17 cellular contexts compared by ENCODE assay signal in the genomic region with DNA sequence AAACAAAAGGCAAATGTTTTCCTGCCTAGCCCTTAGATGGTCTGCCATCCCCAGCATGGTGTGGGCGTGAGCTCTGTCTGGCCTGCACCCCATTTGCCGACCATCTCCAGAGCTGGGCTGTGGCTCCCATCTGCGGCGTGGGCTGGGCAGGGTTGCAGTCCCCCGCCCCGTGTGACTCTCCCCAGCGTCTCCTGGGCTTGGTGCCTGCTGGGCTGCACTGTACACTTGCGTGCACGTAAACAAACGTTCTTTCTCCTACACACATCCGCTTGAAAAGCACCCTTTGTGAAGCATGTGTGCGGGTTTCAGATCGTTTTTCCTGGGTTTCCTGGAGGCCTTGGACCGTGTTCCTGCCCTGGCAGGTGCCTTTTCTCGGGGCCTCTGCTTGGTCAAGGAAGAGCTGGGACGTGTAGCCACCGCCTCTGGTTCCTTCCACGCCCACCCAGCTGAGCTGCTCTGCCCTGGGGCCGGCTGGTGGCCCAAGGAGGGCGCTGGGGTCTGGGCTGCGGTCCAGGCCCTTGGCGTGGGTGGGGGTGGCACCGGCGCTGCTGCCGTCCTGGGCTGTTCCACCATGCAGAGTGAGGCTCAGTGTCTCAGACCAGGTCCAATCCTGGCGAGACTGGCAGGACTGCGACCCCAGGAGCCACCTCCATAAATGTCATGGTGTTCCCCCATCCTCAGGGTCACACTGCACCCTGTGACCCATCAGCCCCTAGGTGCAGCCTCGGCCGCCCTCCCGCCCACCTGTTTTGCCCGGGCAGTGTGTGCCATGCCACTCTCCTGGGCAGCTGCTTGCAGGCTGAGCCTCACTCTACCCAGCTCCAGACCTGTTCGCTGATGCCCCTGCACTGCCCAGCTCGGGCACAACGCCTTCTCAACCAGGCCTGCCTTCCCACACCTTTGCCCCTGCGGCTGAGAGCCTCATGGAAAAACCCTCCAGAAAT. TPM values are rescaled to one million over a fixed set of nuclear protein-coding genes. Genes with fewer than 3 reads are reported as not detected.
DNase-seq lines count a peak whose midpoint lies in the region; ATAC-seq and TF ChIP-seq lines count a peak whose summit lies in the region.
"Had no signal": no experiment of that assay in that cellular context is flagged by ENCODE, and none has a peak within 500 bp of the region (broad histone marks: within the 10 kb centered on the region; RNA-seq: fewer than 3 reads in every experiment).

No MANE protein-coding gene starts in this region.

- H3K36me3 Mint-ChIP-seq in chondrocyte (ENCODE audit: low read depth), result peaks cover 18% of the 10 kb centered on the region

- ATAC-seq in GM18520 (IDR thresholded peaks at IDR 0.05; ENCODE audit: unreplicated experiment), result no peak

- TF ChIP-seq POLR2A in GM15510 (IDR thresholded peaks at IDR 0.05; ENCODE audit: borderline replicate concordance, extremely low read depth, insufficient read length) (peak; percentile 3), prostate gland (IDR thresholded peaks at IDR 0.05) (no peak)

- H3K4me3 ChIP-seq in prostate gland, result no peak overlapping the region
- H3K4me3 ChIP-seq: esophagus squamous epithelium, testis had no signal

- TF ChIP-seq CTCF in prostate gland (IDR thresholded peaks at IDR 0.05) (no peak), chondrocyte (IDR thresholded peaks at IDR 0.05) (no peak)

- H3K9me3 Mint-ChIP-seq in chondrocyte (ENCODE audit: low read depth), result no peaks in the 10 kb centered on the region
- H3K9me3 Mint-ChIP-seq: activated CD4-positive, alpha-beta T cell treated with anti-CD3 and anti-CD28 coated beads, Interleukin-2, amount 10 ng/mL, durations not matched to agents 24 days and 14 days; activated naive CD4-positive, alpha-beta T cell treated with anti-CD3 and anti-CD28 coated beads, Interleukin-2, amount 50 U/mL, for 24 hours; brain had no signal

- peak; percentile 95 for DNase-seq in SK-MEL-5 (ENCODE audit: low read depth, low spot score)
- DNase-seq in head of caudate nucleus, result peak in 36 of 42 donors; percentile 19 to 78 (median 51)
- peak; percentile 35 for DNase-seq in prostate gland (ENCODE audit: low spot score)
- DNase-seq in chondrocyte (ENCODE audit: low spot score), result no peak
- no peak for DNase-seq in stimulated activated CD4-positive, alpha-beta T cell treated with anti-CD3 and anti-CD28 coated beads, Interleukin-15, amount 100 ng/mL, for 24 hours
- DNase-seq: activated CD4-positive, alpha-beta T cell treated with anti-CD3 and anti-CD28 coated beads, Interleukin-2, amount 10 ng/mL, durations not matched to agents 24 days and 14 days; esophagus squamous epithelium; NCI-H1092; NCI-H69; stimulated activated CD4-positive, alpha-beta T cell treated with anti-CD3 and anti-CD28 coated beads, Interleukin-4, amount 100 ng/mL, for 24 hours; testis had no signal

- no peaks in the 10 kb centered on the region for H3K4me1 ChIP-seq in prostate gland (replicated peaks)
- H3K4me1 ChIP-seq: esophagus squamous epithelium, testis had no signal

- in situ Hi-C loops in SK-MEL-5 (cut with HindIII; ENCODE audit: low pct_unique_long_range_greater_than_20kb, low sequenced_read_pairs), result no loop called here

- H3K27ac Mint-ChIP-seq in chondrocyte (ENCODE audit: unreplicated experiment), result no peak overlapping the region
- H3K27ac Mint-ChIP-seq: activated CD4-positive, alpha-beta T cell treated with anti-CD3 and anti-CD28 coated beads, Interleukin-2, amount 10 ng/mL, durations not matched to agents 24 days and 14 days; activated naive CD4-positive, alpha-beta T cell treated with anti-CD3 and anti-CD28 coated beads, Interleukin-2, amount 50 U/mL, for 24 hours had no signal

- no peaks in the 10 kb centered on the region for H3K27me3 Mint-ChIP-seq in chondrocyte (ENCODE audit: low read depth)
- H3K27me3 Mint-ChIP-seq: activated CD4-positive, alpha-beta T cell treated with anti-CD3 and anti-CD28 coated beads, Interleukin-2, amount 10 ng/mL, durations not matched to agents 24 days and 14 days; activated naive CD4-positive, alpha-beta T cell treated with anti-CD3 and anti-CD28 coated beads, Interleukin-2, amount 50 U/mL, for 24 hours; B cell; brain had no signal

- peaks cover 22 to 23% of the 10 kb centered on the region in 2 donors for H3K36me3 ChIP-seq in prostate gland

- peak overlapping the region; percentile 33 to 67 for H3K27ac ChIP-seq in prostate gland
- H3K27ac ChIP-seq: esophagus squamous epithelium, KMS-11, testis had no signal

- H3K4me3 Mint-ChIP-seq in chondrocyte (ENCODE audit: unreplicated experiment), result no peak overlapping the region
- H3K4me3 Mint-ChIP-seq: activated CD4-positive, alpha-beta T cell treated with anti-CD3 and anti-CD28 coated beads, Interleukin-2, amount 10 ng/mL, durations not matched to agents 24 days and 14 days; activated naive CD4-positive, alpha-beta T cell treated with anti-CD3 and anti-CD28 coated beads, Interleukin-2, amount 50 U/mL, for 24 hours; B cell; brain had no signal

- H3K9me3 ChIP-seq in prostate gland, result no peaks in the 10 kb centered on the region
- H3K9me3 ChIP-seq: esophagus squamous epithelium, testis had no signal

- H3K4me1 Mint-ChIP-seq in chondrocyte (ENCODE audit: low read depth), result no peaks in the 10 kb centered on the region
- H3K4me1 Mint-ChIP-seq: activated CD4-positive, alpha-beta T cell treated with anti-CD3 and anti-CD28 coated beads, Interleukin-2, amount 10 ng/mL, durations not matched to agents 24 days and 14 days; activated naive CD4-positive, alpha-beta T cell treated with anti-CD3 and anti-CD28 coated beads, Interleukin-2, amount 50 U/mL, for 24 hours; brain had no signal

- 64% methylated on average over 35 of the region's 35 CpGs for WGBS in prostate gland

- no peaks in the 10 kb centered on the region for H3K27me3 ChIP-seq in prostate gland (replicated peaks; ENCODE audit: insufficient read depth)
- H3K27me3 ChIP-seq: esophagus squamous epithelium, testis had no signal

- intact Hi-C loops in head of caudate nucleus (cut with DNase I), result no loop called here
- intact Hi-C loops in prostate gland (cut with DNase I), result no loop called here

RNA-seq across cellular contexts. Expression of a gene that starts 9.9 kb away (rescaled TPM):
- 1.2 and 3.0 TPM in 2 replicates for total RNA-seq in SK-MEL-5 (2014; rRNA removed; shearing (Covaris generic))
- 4.2 and 7.4 TPM in 2 replicates for polyA plus RNA-seq in SK-MEL-5 (2015; cell fraction: cytosol; rRNA removed)
- polyA plus RNA-seq in SK-MEL-5 (2015; cell fraction: nucleus; rRNA removed), result 36.4 and 40.9 TPM in 2 replicates
- total RNA-seq in prostate gland, result 10 to 100 TPM; 12.1 to 41.6 TPM
- 0.36 to 1.7 TPM (median 1.5 TPM) in 3 replicates for total RNA-seq in chondrocyte

RNA-seq across cellular contexts. Expression of a gene that starts 14.1 kb away (rescaled TPM):
- 55.2 TPM in 2 replicates for total RNA-seq in SK-MEL-5 (2014; rRNA removed; shearing (Covaris generic))
- polyA plus RNA-seq in SK-MEL-5 (2015; cell fraction: cytosol; rRNA removed), result 97.4 and 103 TPM in 2 replicates
- 83.0 and 94.4 TPM in 2 replicates for polyA plus RNA-seq in SK-MEL-5 (2015; cell fraction: nucleus; rRNA removed)
- total RNA-seq in prostate gland, result 100 to 1,000 TPM in 1 of 2 donors, 10 to 100 TPM in 1; 58.2 to 110 TPM
- 97.9 to 110 TPM (median 105 TPM) in 3 replicates for total RNA-seq in chondrocyte

RNA-seq across cellular contexts. Expression of a gene that starts 28.1 kb away (rescaled TPM):
- 68.1 and 70.0 TPM in 2 replicates for total RNA-seq in SK-MEL-5 (2014; rRNA removed; shearing (Covaris generic))
- 83.0 and 90.5 TPM in 2 replicates for polyA plus RNA-seq in SK-MEL-5 (2015; cell fraction: cytosol; rRNA removed)
- 24.7 and 29.2 TPM in 2 replicates for polyA plus RNA-seq in SK-MEL-5 (2015; cell fraction: nucleus; rRNA removed)
- total RNA-seq in prostate gland (100 to 1,000 TPM; 108 to 148 TPM), chondrocyte (52.2 to 56.8 TPM (median 56.0 TPM) in 3 replicates)

RNA-seq across cellular contexts. Expression of a gene that starts 28.2 kb away (rescaled TPM):
- total RNA-seq in SK-MEL-5 (2014; rRNA removed; shearing (Covaris generic)), result 102 and 110 TPM in 2 replicates
- 176 and 209 TPM in 2 replicates for polyA plus RNA-seq in SK-MEL-5 (2015; cell fraction: cytosol; rRNA removed)
- 75.2 and 99.0 TPM in 2 replicates for polyA plus RNA-seq in SK-MEL-5 (2015; cell fraction: nucleus; rRNA removed)
- 100 to 1,000 TPM in 1 of 2 donors, 10 to 100 TPM in 1; 99.6 to 132 TPM for total RNA-seq in prostate gland
- total RNA-seq in chondrocyte, result 58.3 to 68.4 TPM (median 60.7 TPM) in 3 replicates

Comparison
In these comparisons a context has a peak if more than half of its experiments do, and no peak if none do; other contexts are left out.
1. DNase-seq: peak in SK-MEL-5 (single experiment), head of caudate nucleus (36 of 42) and prostate gland (single experiment); none in chondrocyte (single experiment) and stimulated activated CD4-positive, alpha-beta T cell treated with anti-CD3 and anti-CD28 coated beads, Interleukin-15, amount 100 ng/mL, for 24 hours (single experiment).